8 cellular contexts compared by ENCODE assay signal in genomic region chr7:151057038-151057736, GRCh38. TPM values are rescaled to one million over a fixed set of nuclear protein-coding genes. Genes with fewer than 3 reads are reported as not detected.
DNase-seq lines count a peak whose midpoint lies in the region; ATAC-seq and TF ChIP-seq lines count a peak whose summit lies in the region.

No MANE protein-coding gene starts in this region.

- H3K4me1 ChIP-seq in BE2C, result peaks cover 20% of the 10 kb centered on the region
- H3K4me1 ChIP-seq in suprapubic skin, result peaks cover 49% of the 10 kb centered on the region

- TF ChIP-seq CTCF in BE2C (IDR thresholded peaks at IDR 0.05; ENCODE audit: low read depth, low read length) (no peak), suprapubic skin (IDR thresholded peaks at IDR 0.05) (no peak)

- H3K27ac Mint-ChIP-seq in activated CD8-positive, alpha-beta T cell treated with anti-CD3 and anti-CD28 coated beads, Interleukin-2, amount 10 ng/mL, durations not matched to agents 7 days and 5 days, result peak overlapping the region; percentile 81

- peak; percentile 10 for ATAC-seq in GM19351 (IDR thresholded peaks at IDR 0.05; ENCODE audit: unreplicated experiment)
- peak; percentile 11 for ATAC-seq in HG03342 (IDR thresholded peaks at IDR 0.05; ENCODE audit: unreplicated experiment)
- peak; percentile 6 for ATAC-seq in activated CD8-positive, alpha-beta T cell treated with anti-CD3 and anti-CD28 coated beads, Interleukin-2, amount 10 ng/mL, durations not matched to agents 7 days and 5 days

- 5% methylated on average over 25 of the region's 26 CpGs for WGBS in suprapubic skin

- DNase-seq in BE2C, result no peak
- no peak for DNase-seq in activated CD8-positive, alpha-beta T cell treated with anti-CD3 and anti-CD28 coated beads, Interleukin-2, amount 10 ng/mL, durations not matched to agents 7 days and 5 days
- DNase-seq in suprapubic skin (ENCODE audit: low spot score in 2 of 2), result no peak
- DNase-seq in T1000 (lab: John Stamatoyannopoulos, UW), result no peak
- no peak for DNase-seq in effector CD4-positive, alpha-beta T cell

- peak overlapping the region; percentile 94 for H3K4me3 Mint-ChIP-seq in activated CD8-positive, alpha-beta T cell treated with anti-CD3 and anti-CD28 coated beads, Interleukin-2, amount 10 ng/mL, durations not matched to agents 7 days and 5 days

- H3K27me3 Mint-ChIP-seq in activated CD8-positive, alpha-beta T cell treated with anti-CD3 and anti-CD28 coated beads, Interleukin-2, amount 10 ng/mL, durations not matched to agents 7 days and 5 days (ENCODE audit: low read depth), result peaks cover 3% of the 10 kb centered on the region

- H3K4me1 Mint-ChIP-seq in activated CD8-positive, alpha-beta T cell treated with anti-CD3 and anti-CD28 coated beads, Interleukin-2, amount 10 ng/mL, durations not matched to agents 7 days and 5 days (ENCODE audit: low read depth), result peaks cover 56% of the 10 kb centered on the region

- no peak for TF ChIP-seq POLR2A in suprapubic skin (IDR thresholded peaks at IDR 0.05)

- CTCF ChIA-PET in activated CD8-positive, alpha-beta T cell treated with anti-CD3 and anti-CD28 coated beads, Interleukin-2, amount 10 ng/mL, durations not matched to agents 7 days and 5 days (lab: Charles Lee), result no interaction called here

- no peak for TF ChIP-seq EP300 in suprapubic skin (IDR thresholded peaks at IDR 0.05)

- no peak overlapping the region for H3K27ac ChIP-seq in suprapubic skin

- no peaks in the 10 kb centered on the region for H3K9me3 ChIP-seq in BE2C
- H3K9me3 ChIP-seq in iPS-18c (ENCODE audit: control insufficient read depth, insufficient read depth, low read length), result peaks cover 2% of the 10 kb centered on the region
- H3K9me3 ChIP-seq in suprapubic skin, result no peaks in the 10 kb centered on the region

- H3K27me3 ChIP-seq in BE2C (no peaks in the 10 kb centered on the region), suprapubic skin (no peaks in the 10 kb centered on the region)

- peak overlapping the region; percentile 94 for H3K4me3 ChIP-seq in BE2C (ENCODE audit: low read depth, low read length)
- H3K4me3 ChIP-seq in iPS-18c (ENCODE audit: insufficient read depth, low read depth, low read length), result peak overlapping the region; percentile 56
- peak overlapping the region; percentile 76 for H3K4me3 ChIP-seq in suprapubic skin

- POLR2A ChIA-PET in activated CD8-positive, alpha-beta T cell treated with anti-CD3 and anti-CD28 coated beads, Interleukin-2, amount 10 ng/mL, durations not matched to agents 7 days and 5 days (lab: Charles Lee), result no interaction called here

- H3K9me3 Mint-ChIP-seq in activated CD8-positive, alpha-beta T cell treated with anti-CD3 and anti-CD28 coated beads, Interleukin-2, amount 10 ng/mL, durations not matched to agents 7 days and 5 days (ENCODE audit: insufficient read depth), result no peaks in the 10 kb centered on the region

- H3K36me3 Mint-ChIP-seq in activated CD8-positive, alpha-beta T cell treated with anti-CD3 and anti-CD28 coated beads, Interleukin-2, amount 10 ng/mL, durations not matched to agents 7 days and 5 days (ENCODE audit: low read depth), result peaks cover 13% of the 10 kb centered on the region

- peaks cover 7% of the 10 kb centered on the region; the same call in 1 of the 2 replicates for H3K36me3 ChIP-seq in BE2C
- no peaks in the 10 kb centered on the region for H3K36me3 ChIP-seq in suprapubic skin

RNA-seq across cellular contexts. Expression of gene CDK5, which starts 0.5 kb away (rescaled TPM):
- 56.3 TPM for polyA plus RNA-seq in BE2C (2012; ENCODE audit: insufficient read depth, insufficient read length, low read depth)
- total RNA-seq in activated CD8-positive, alpha-beta T cell treated with anti-CD3 and anti-CD28 coated beads, Interleukin-2, amount 10 ng/mL, durations not matched to agents 7 days and 5 days, result 10 to 100 TPM; 20.3 to 21.0 TPM
- total RNA-seq in suprapubic skin, result 10 to 100 TPM in 3 of 4 donors, 1 to 10 TPM in 1; 7.7 to 14.7 (median 13.4) TPM

RNA-seq across cellular contexts. Expression of gene SLC4A2, which starts 2.2 kb away (rescaled TPM):
- polyA plus RNA-seq in BE2C (2012; ENCODE audit: insufficient read depth, insufficient read length, low read depth), result 621 TPM
- 100 to 1,000 TPM; 107 to 112 TPM for total RNA-seq in activated CD8-positive, alpha-beta T cell treated with anti-CD3 and anti-CD28 coated beads, Interleukin-2, amount 10 ng/mL, durations not matched to agents 7 days and 5 days
- total RNA-seq in suprapubic skin, result 10 to 100 TPM; 31.9 to 78.7 (median 59.7) TPM

RNA-seq across cellular contexts. Expression of gene ASIC3, which starts 8.9 kb away (rescaled TPM):
- polyA plus RNA-seq in BE2C (2012; ENCODE audit: insufficient read depth, insufficient read length, low read depth), result 5.9 TPM
- total RNA-seq in activated CD8-positive, alpha-beta T cell treated with anti-CD3 and anti-CD28 coated beads, Interleukin-2, amount 10 ng/mL, durations not matched to agents 7 days and 5 days, result 1 to 10 TPM; 2.8 to 3.2 TPM
- total RNA-seq in suprapubic skin, result 1 to 10 TPM; 2.6 to 8.7 (median 4.1) TPM

RNA-seq across cellular contexts. Expression of gene FASTK, which starts 23.4 kb away (rescaled TPM):
- 267 TPM for polyA plus RNA-seq in BE2C (2012; ENCODE audit: insufficient read depth, insufficient read length, low read depth)
- 10 to 100 TPM; 81.8 to 88.1 TPM for total RNA-seq in activated CD8-positive, alpha-beta T cell treated with anti-CD3 and anti-CD28 coated beads, Interleukin-2, amount 10 ng/mL, durations not matched to agents 7 days and 5 days
- 100 to 1,000 TPM in 2 of 4 donors, 10 to 100 TPM in 2; 76.8 to 102 (median 90.9) TPM for total RNA-seq in suprapubic skin

RNA-seq across cellular contexts. Expression of gene TMUB1, which starts 26.1 kb away (rescaled TPM):
- 203 TPM for polyA plus RNA-seq in BE2C (2012; ENCODE audit: insufficient read depth, insufficient read length, low read depth)
- 10 to 100 TPM; 76.7 to 82.6 TPM for total RNA-seq in activated CD8-positive, alpha-beta T cell treated with anti-CD3 and anti-CD28 coated beads, Interleukin-2, amount 10 ng/mL, durations not matched to agents 7 days and 5 days
- total RNA-seq in suprapubic skin, result 10 to 100 TPM; 32.5 to 50.3 (median 45.7) TPM
